ENCODE assay signal across 25 cellular contexts in the genomic region with DNA sequence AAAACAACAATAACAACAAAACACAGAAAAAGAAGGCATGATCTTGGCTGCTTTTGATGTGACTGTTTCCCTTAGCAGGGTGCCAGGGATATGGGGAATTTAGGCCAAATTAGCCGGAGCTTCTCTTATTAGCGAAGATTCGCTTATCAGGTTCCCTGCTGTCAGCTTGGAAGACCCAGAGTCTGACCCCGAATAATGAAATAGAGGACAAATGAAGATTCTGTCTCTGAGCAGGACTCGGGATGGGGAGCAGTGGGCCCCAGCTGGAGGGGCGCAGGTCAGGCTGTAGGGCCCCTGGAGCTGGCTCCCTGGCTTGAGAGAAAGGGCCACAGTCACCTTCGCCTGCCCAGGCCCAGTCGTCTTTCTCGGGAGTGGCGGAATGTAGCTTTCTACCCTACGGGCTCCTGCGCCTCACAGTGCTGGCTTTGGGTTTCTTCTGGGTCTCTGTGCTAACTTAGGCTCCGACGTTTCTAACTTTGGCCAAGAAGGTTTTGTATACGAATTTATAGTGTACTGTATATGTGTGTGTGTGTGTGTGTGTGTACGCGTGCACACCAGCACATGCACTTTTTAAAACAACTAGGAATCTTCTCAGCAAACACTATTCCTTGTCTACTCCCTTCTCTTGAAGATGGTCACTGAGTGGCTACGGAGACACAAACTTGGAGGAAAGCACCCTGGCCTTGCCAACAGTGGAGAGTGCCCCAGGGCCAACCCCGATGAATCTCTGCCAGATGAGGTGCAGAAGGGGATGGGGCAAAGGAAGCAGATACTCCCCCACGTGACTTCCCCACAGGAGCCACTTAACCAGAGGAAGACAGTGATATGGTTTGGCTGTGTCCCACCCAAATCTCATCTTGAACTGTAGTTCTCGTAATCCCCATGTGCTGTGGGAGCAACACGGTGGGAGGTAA.
DNase-seq lines count a peak whose midpoint lies in the region; ATAC-seq and TF ChIP-seq lines count a peak whose summit lies in the region.
"Had no signal": no experiment of that assay in that cellular context is flagged by ENCODE, and none has a peak within 500 bp of the region (broad histone marks: within the 10 kb centered on the region; RNA-seq: fewer than 3 reads in every experiment).

No MANE protein-coding gene starts in this region.

- peaks cover 20% of the 10 kb centered on the region for H3K4me1 ChIP-seq in left ventricle myocardium inferior
- H3K4me1 ChIP-seq in esophagus muscularis mucosa = peaks cover 12 to 21% (median 13%) of the 10 kb centered on the region in 4 donors
- H3K4me1 ChIP-seq in aorta (ENCODE audit: control insufficient read depth in 1 of 2, insufficient read depth in 2 of 2, low read length in 2 of 2) = peaks cover 5 to 6% of the 10 kb centered on the region in 2 donors

- H3K9me3 ChIP-seq in left ventricle myocardium inferior (replicated peaks) (no peaks in the 10 kb centered on the region), esophagus muscularis mucosa (no peaks in the 10 kb centered on the region), aorta (ENCODE audit: control insufficient read depth, low read length) (no peaks in the 10 kb centered on the region)

- no peak for TF ChIP-seq POLR2A in esophagus muscularis mucosa (IDR thresholded peaks at IDR 0.05; ENCODE audit: low read depth)

- H3K4me3 Mint-ChIP-seq in neural crest cell = no peak overlapping the region
- H3K4me3 Mint-ChIP-seq: CD8-positive, alpha-beta memory T cell; H9; HFFc6 had no signal

- DNase-seq in left ventricle myocardium inferior (no peak), left ventricle myocardium superior (no peak), esophagus muscularis mucosa (ENCODE audit: extremely low spot score) (peak; percentile 70), neural crest cell (ENCODE audit: low read depth, low spot score) (no peak), aorta (peak in 1 of 2 donors; percentile 71), cerebellar nuclear complex (lab: John Stamatoyannopoulos, UW) (no peak)
- no peak for DNase-seq in stimulated activated naive CD8-positive, alpha-beta T cell treated with anti-CD3 and anti-CD28 coated beads, Interleukin-15, Interleukin-2, amounts not matched to agents 100 U/mL and 50 U/mL, for 24 hours
- DNase-seq: 8988T; AML-193; C1 segment of cervical spinal cord; Calu3; CD8-positive, alpha-beta memory T cell; DMS153; H9; HFFc6; NCI-H1105; NCI-H146; NCI-H2029; NCI-H2227 treated with DMSO at 0.1 percent for 48 hours; NCI-H510A treated with DMSO at 0.1 percent for 48 hours; NCI-H774; NK-92 treated with Interleukin-12 subunit alpha and Interleukin-12 subunit beta, amount 100 ng/mL, for 24 hours; SHP77 treated with DMSO at 0.1 percent for 48 hours had no signal

- no peak for TF ChIP-seq CTCF in left ventricle myocardium inferior (IDR thresholded peaks at IDR 0.05; ENCODE audit: borderline replicate concordance)
- TF ChIP-seq CTCF in esophagus muscularis mucosa (IDR thresholded peaks at IDR 0.05) = no peak
- TF ChIP-seq CTCF in neural crest cell (conservative IDR thresholded peaks at IDR 0.05) = no peak

- H3K4me3 ChIP-seq in left ventricle myocardium inferior = no peak overlapping the region
- H3K4me3 ChIP-seq in esophagus muscularis mucosa = no peak overlapping the region
- H3K4me3 ChIP-seq in aorta (ENCODE audit: low read length in 2 of 2) = no peak overlapping the region

- 94% methylated on average over 22 of the region's 22 CpGs for WGBS in esophagus muscularis mucosa
- 95% methylated on average over 22 of the region's 22 CpGs for WGBS in aorta, 2 donors

- no peaks in the 10 kb centered on the region for H3K36me3 Mint-ChIP-seq in neural crest cell (ENCODE audit: low read depth)
- H3K36me3 Mint-ChIP-seq: CD8-positive, alpha-beta memory T cell had no signal

- no peaks in the 10 kb centered on the region for H3K36me3 ChIP-seq in left ventricle myocardium inferior
- no peaks in the 10 kb centered on the region for H3K36me3 ChIP-seq in esophagus muscularis mucosa
- no peaks in the 10 kb centered on the region for H3K36me3 ChIP-seq in aorta (ENCODE audit: control insufficient read depth in 1 of 2, insufficient read depth in 2 of 2, low read length in 1 of 2)

- no peaks in the 10 kb centered on the region for H3K9me3 Mint-ChIP-seq in neural crest cell
- H3K9me3 Mint-ChIP-seq: CD8-positive, alpha-beta memory T cell; HFFc6 had no signal

- no peak for TF ChIP-seq EP300 in esophagus muscularis mucosa (IDR thresholded peaks at IDR 0.05)

- H3K27me3 ChIP-seq in left ventricle myocardium inferior (ENCODE audit: low read depth) = no peaks in the 10 kb centered on the region
- no peaks in the 10 kb centered on the region for H3K27me3 ChIP-seq in esophagus muscularis mucosa
- H3K27me3 ChIP-seq in aorta (ENCODE audit: control insufficient read depth in 1 of 2, insufficient read depth in 2 of 2, low read length in 1 of 2) = no peaks in the 10 kb centered on the region

- intact Hi-C loops in left ventricle myocardium inferior (cut with micrococcal nuclease) = no loop called here
- intact Hi-C loops in left ventricle myocardium superior (cut with micrococcal nuclease) = no loop called here
- intact Hi-C loops in esophagus muscularis mucosa (cut with DNase I) = no loop called here
- intact Hi-C loops in aorta (cut with DNase I) = loop anchor here (5.0 to 10.0 kb wide), 5 partner anchors 48 to 315 kb away; no protein-coding TSS in a partner anchor

- H3K27me3 Mint-ChIP-seq in neural crest cell (ENCODE audit: low read depth) = no peaks in the 10 kb centered on the region

- H3K27ac ChIP-seq in left ventricle myocardium inferior (replicated peaks) (peak overlapping the region; percentile 69), esophagus muscularis mucosa (replicated peaks in 1 of 4) (peak overlapping the region in 1 of 4 donors; percentile 11), aorta (ENCODE audit: low read depth in 1 of 2, low read length in 2 of 2) (no peak overlapping the region)
- H3K27ac ChIP-seq: RWPE1 had no signal

- H3K27ac Mint-ChIP-seq in neural crest cell (ENCODE audit: unreplicated experiment) = peak overlapping the region; percentile 10
- H3K27ac Mint-ChIP-seq: CD8-positive, alpha-beta memory T cell; H9; HFFc6 had no signal

- ATAC-seq in left ventricle myocardium superior = no peak
- peak; percentile 15 for ATAC-seq in aorta (ENCODE audit: low FRiP score)
- ATAC-seq in stimulated activated naive CD8-positive, alpha-beta T cell treated with anti-CD3 and anti-CD28 coated beads, Interleukin-15, Interleukin-2, amounts not matched to agents 100 U/mL and 50 U/mL, for 24 hours = no peak
- no peak for ATAC-seq in HG03460 (IDR thresholded peaks at IDR 0.05; ENCODE audit: unreplicated experiment)

- peaks cover 40% of the 10 kb centered on the region for H3K4me1 Mint-ChIP-seq in neural crest cell
- H3K4me1 Mint-ChIP-seq: CD8-positive, alpha-beta memory T cell had no signal

Comparison
In these comparisons a context has a peak if more than half of its experiments do, and no peak if none do; other contexts are left out.
1. intact Hi-C loops: an anchor here in aorta (5.0 to 10.0 kb wide); none called in left ventricle myocardium inferior, left ventricle myocardium superior and esophagus muscularis mucosa.